In the genomic region with DNA sequence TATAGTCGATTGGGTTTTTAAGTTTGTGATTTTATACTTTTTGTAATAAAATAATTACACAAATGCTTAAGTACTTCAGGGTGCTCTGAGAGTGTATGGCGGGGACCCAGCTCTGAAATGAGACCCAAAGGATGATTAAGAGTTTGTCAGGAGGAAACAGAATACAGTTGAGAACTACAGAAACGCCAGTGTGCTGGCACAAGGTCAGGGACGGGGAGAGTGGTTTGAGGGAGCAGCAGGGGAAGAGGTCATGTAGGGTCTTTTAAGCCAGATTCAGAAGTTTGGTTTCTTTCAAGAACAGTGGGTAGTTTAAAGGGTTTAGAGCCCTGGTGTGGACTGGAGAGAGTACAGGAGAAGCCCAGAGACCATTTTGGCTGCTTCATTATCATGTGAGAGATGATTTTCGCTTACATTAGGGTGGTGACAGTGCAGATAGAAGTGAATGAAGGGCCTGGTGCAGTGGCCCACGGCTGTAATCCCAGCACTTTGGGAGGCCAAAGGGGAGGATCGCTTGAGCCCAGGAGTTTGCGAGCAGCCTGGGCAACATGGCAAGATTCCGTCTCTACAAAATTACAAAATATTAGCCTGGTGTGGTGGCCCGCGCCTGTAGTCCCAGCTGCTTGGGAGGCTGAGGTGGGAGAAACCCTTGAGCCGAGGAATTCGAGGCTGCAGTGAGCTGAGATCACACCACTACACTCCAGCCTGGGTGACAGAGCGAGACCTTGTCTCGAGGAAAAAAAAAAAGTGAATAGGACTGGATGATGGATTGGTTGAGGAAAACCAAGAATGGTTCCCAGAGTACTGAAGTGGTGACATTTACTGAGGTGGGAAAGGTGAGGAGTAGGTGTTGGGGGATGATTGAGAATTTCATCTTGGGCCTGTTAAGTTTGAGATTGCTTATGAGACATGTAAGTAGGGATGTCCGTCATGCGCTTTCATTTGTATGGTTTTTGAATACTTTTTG, we compare ENCODE assay signal across 1 cellular context.
TF ChIP-seq lines count a peak whose summit lies in the region.

No MANE protein-coding gene starts in this region.

TF ChIP-seq in HCT116, 20 proteins besides CTCF, POLR2A, EP300 and RAD21 (continued from another document):
- TF ChIP-seq EGR1 (IDR thresholded peaks at IDR 0.05; ENCODE audit: low read depth) = no peak
- TF ChIP-seq SP1 (IDR thresholded peaks at IDR 0.05; ENCODE audit: low read depth) = no peak
- TF ChIP-seq, protein P1, sequence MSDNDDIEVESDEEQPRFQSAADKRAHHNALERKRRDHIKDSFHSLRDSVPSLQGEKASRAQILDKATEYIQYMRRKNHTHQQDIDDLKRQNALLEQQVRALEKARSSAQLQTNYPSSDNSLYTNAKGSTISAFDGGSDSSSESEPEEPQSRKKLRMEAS (IDR thresholded peaks at IDR 0.05) = no peak
- TF ChIP-seq, protein P2, sequence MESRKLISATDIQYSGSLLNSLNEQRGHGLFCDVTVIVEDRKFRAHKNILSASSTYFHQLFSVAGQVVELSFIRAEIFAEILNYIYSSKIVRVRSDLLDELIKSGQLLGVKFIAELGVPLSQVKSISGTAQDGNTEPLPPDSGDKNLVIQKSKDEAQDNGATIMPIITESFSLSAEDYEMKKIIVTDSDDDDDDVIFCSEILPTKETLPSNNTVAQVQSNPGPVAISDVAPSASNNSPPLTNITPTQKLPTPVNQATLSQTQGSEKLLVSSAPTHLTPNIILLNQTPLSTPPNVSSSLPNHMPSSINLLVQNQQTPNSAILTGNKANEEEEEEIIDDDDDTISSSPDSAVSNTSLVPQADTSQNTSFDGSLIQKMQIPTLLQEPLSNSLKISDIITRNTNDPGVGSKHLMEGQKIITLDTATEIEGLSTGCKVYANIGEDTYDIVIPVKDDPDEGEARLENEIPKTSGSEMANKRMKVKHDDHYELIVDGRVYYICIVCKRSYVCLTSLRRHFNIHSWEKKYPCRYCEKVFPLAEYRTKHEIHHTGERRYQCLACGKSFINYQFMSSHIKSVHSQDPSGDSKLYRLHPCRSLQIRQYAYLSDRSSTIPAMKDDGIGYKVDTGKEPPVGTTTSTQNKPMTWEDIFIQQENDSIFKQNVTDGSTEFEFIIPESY (IDR thresholded peaks at IDR 0.05; ENCODE audit: extremely low read depth, insufficient replicate concordance, low read length) = no peak
